Comparison of ENCODE assay signal across 8 cellular contexts in genomic region chr13:23579072-23579885, GRCh38. TPM values are rescaled to one million over a fixed set of nuclear protein-coding genes. Genes with fewer than 3 reads are reported as not detected.
DNase-seq lines count a peak whose midpoint lies in the region; ATAC-seq and TF ChIP-seq lines count a peak whose summit lies in the region.

No MANE protein-coding gene starts in this region.

- H3K27me3 Mint-ChIP-seq in Caco-2 (ENCODE audit: insufficient read depth, unreplicated experiment): no peaks in the 10 kb centered on the region
- H3K27me3 Mint-ChIP-seq in activated T-helper 1 cell treated with anti-CD3 and anti-CD28 coated beads, Interleukin-12 subunit alpha, Interleukin-12 subunit beta, Interleukin-2, Interleukin-4 antibody, amounts not matched to agents 30 ng/mL and 10 ng/mL and 1 ng/mL, durations not matched to agents 14 hours and 24 hours and 36 hours (ENCODE audit: insufficient read depth): peaks cover 59% of the 10 kb centered on the region
- H3K27me3 Mint-ChIP-seq in natural killer cell (ENCODE audit: low read depth in 2 of 2): peaks cover 30 to 52% of the 10 kb centered on the region in 2 donors
- peaks cover 36 to 37% of the 10 kb centered on the region in 2 donors for H3K27me3 Mint-ChIP-seq in stimulated activated naive B cell treated with anti-CD40 and anti-IgM and Interleukin-4, amounts not matched to agents 10 μg/mL and 1 μg/mL and 100 μg/mL, for 72 hours

- peaks cover 20% of the 10 kb centered on the region for H3K4me1 Mint-ChIP-seq in Caco-2 (ENCODE audit: low read depth, unreplicated experiment)
- H3K4me1 Mint-ChIP-seq in activated T-helper 1 cell treated with anti-CD3 and anti-CD28 coated beads, Interleukin-12 subunit alpha, Interleukin-12 subunit beta, Interleukin-2, Interleukin-4 antibody, amounts not matched to agents 30 ng/mL and 10 ng/mL and 1 ng/mL, durations not matched to agents 14 hours and 24 hours and 36 hours (ENCODE audit: low read depth): peaks cover 24% of the 10 kb centered on the region
- peaks cover 26 to 27% of the 10 kb centered on the region in 2 donors for H3K4me1 Mint-ChIP-seq in natural killer cell
- H3K4me1 Mint-ChIP-seq in stimulated activated naive B cell treated with anti-CD40 and anti-IgM and Interleukin-4, amounts not matched to agents 10 μg/mL and 1 μg/mL and 100 μg/mL, for 72 hours: peaks cover 13 to 27% of the 10 kb centered on the region in 2 donors

- no TSS peak for BruUV-seq in Caco-2 (replicated peaks; lab: Mats Ljungman, UMichigan)
- BruUV-seq in PC-3 (replicated peaks; lab: Mats Ljungman, UMichigan): no TSS peak

- peaks cover 37% of the 10 kb centered on the region for H3K36me3 Mint-ChIP-seq in Caco-2 (ENCODE audit: insufficient read depth, unreplicated experiment)
- peaks cover 3% of the 10 kb centered on the region for H3K36me3 Mint-ChIP-seq in activated T-helper 1 cell treated with anti-CD3 and anti-CD28 coated beads, Interleukin-12 subunit alpha, Interleukin-12 subunit beta, Interleukin-2, Interleukin-4 antibody, amounts not matched to agents 30 ng/mL and 10 ng/mL and 1 ng/mL, durations not matched to agents 14 hours and 24 hours and 36 hours (ENCODE audit: low read depth)
- H3K36me3 Mint-ChIP-seq in natural killer cell: peaks cover 7% of the 10 kb centered on the region
- peaks cover 4% of the 10 kb centered on the region in 2 donors for H3K36me3 Mint-ChIP-seq in stimulated activated naive B cell treated with anti-CD40 and anti-IgM and Interleukin-4, amounts not matched to agents 10 μg/mL and 1 μg/mL and 100 μg/mL, for 72 hours

- no peaks in the 10 kb centered on the region for H3F3A ChIP-seq in PC-3 (ENCODE audit: low read length, unreplicated experiment)

- peak overlapping the region; percentile 75 for H3K27ac ChIP-seq in PC-3 (ENCODE audit: low read length)

- H3K4me3 ChIP-seq in Caco-2 (ENCODE audit: low read depth, low read length) (peak overlapping the region; percentile 95), PC-3 (ENCODE audit: low read length) (peak overlapping the region; percentile 82), fibroblast of mammary gland (ENCODE audit: control insufficient read depth, low read depth, low read length) (peak overlapping the region; percentile 80)

- no peaks in the 10 kb centered on the region for H3K9me3 ChIP-seq in Caco-2
- H3K9me3 ChIP-seq in PC-3 (ENCODE audit: low read length): no peaks in the 10 kb centered on the region

- H3K36me3 ChIP-seq in Caco-2 (ENCODE audit: control insufficient read depth, insufficient read depth, low read length) (no peaks in the 10 kb centered on the region; the same call in 1 of the 2 replicates), PC-3 (ENCODE audit: low read depth, low read length) (no peaks in the 10 kb centered on the region)

- H3K9me2 ChIP-seq in PC-3 (replicated peaks; ENCODE audit: low read length): no peaks in the 10 kb centered on the region

- intact Hi-C loops in Caco-2 (cut with micrococcal nuclease; ENCODE audit: unreplicated experiment): loop anchor here (1.0 to 10.0 kb wide), 6 partner anchors 20 to 308 kb away; partner anchors contain the start of gene MIPEP
- intact Hi-C loops in PC-3 (cut with micrococcal nuclease): loop anchor here (2.0 kb wide), 2 partner anchors 136 to 292 kb away; no protein-coding TSS in a partner anchor
- intact Hi-C loops in activated T-helper 1 cell treated with anti-CD3 and anti-CD28 coated beads, Interleukin-12 subunit alpha, Interleukin-12 subunit beta, Interleukin-2, Interleukin-4 antibody, amounts not matched to agents 30 ng/mL and 10 ng/mL and 1 ng/mL, durations not matched to agents 14 hours and 24 hours and 36 hours (cut with micrococcal nuclease): loop anchor here (1.0 to 5.0 kb wide), 9 partner anchors 112 to 1977 kb away; partner anchors contain the start of genes MICU2, MIPEP, NUP58 and SPATA13
- intact Hi-C loops in natural killer cell (cut with micrococcal nuclease): loop anchor here (5.0 kb wide), 1 partner anchor 308 kb away; the partner anchor contains the start of gene MIPEP

- H3K4me2 ChIP-seq in PC-3 (ENCODE audit: low read length): peak overlapping the region; percentile 77

- TF ChIP-seq CTCF in Caco-2 (IDR thresholded peaks at IDR 0.05; ENCODE audit: insufficient read depth in 1 of 2, low read depth in 1 of 2, low read length in 1 of 2, severe bottlenecking in 1 of 2, unreplicated experiment in 1 of 2) (no peak), PC-3 (conservative IDR thresholded peaks at IDR 0.05; ENCODE audit: low read depth, low read length) (no peak), fibroblast of mammary gland (conservative IDR thresholded peaks at IDR 0.05; ENCODE audit: control insufficient read depth, insufficient read depth, low read depth, low read length) (no peak), natural killer cell (IDR thresholded peaks at IDR 0.05) (peak; percentile 1)

- H3K27ac Mint-ChIP-seq in Caco-2 (ENCODE audit: unreplicated experiment): peak overlapping the region; percentile 37
- H3K27ac Mint-ChIP-seq in activated T-helper 1 cell treated with anti-CD3 and anti-CD28 coated beads, Interleukin-12 subunit alpha, Interleukin-12 subunit beta, Interleukin-2, Interleukin-4 antibody, amounts not matched to agents 30 ng/mL and 10 ng/mL and 1 ng/mL, durations not matched to agents 14 hours and 24 hours and 36 hours: no peak overlapping the region
- peak overlapping the region; percentile 45 to 51 for H3K27ac Mint-ChIP-seq in natural killer cell
- peak overlapping the region; percentile 31 for H3K27ac Mint-ChIP-seq in stimulated activated naive B cell treated with anti-CD40 and anti-IgM and Interleukin-4, amounts not matched to agents 10 μg/mL and 1 μg/mL and 100 μg/mL, for 72 hours

- H3K27me3 ChIP-seq in Caco-2 (replicated peaks; ENCODE audit: control insufficient read depth, insufficient read depth, low read length) (no peaks in the 10 kb centered on the region), PC-3 (ENCODE audit: low read length) (no peaks in the 10 kb centered on the region)

- CTCF ChIA-PET in Caco-2 (lab: Charles Lee) (interaction anchor here (0.6 to 1.9 kb wide), 17 partner anchors 9 to 579 kb away, joined by 3 to 18 read pairs (median 6); partner anchors contain the start of genes MIPEP and TNFRSF19), PC-3 (lab: Charles Lee) (no interaction called here)

- POLR2A ChIA-PET in Caco-2 (lab: Charles Lee) (interaction anchor here (0.6 to 1.0 kb wide), 4 partner anchors 9 to 310 kb away, joined by 3 to 23 read pairs (median 6); partner anchors contain the start of genes MIPEP and TNFRSF19), PC-3 (lab: Charles Lee; ENCODE audit: unreplicated experiment) (interaction anchor here (0.5 kb wide), 1 partner anchor 110 kb away, joined by 9 read pairs; no protein-coding TSS in a partner anchor)

- peak overlapping the region; percentile 78 for H3K9ac ChIP-seq in PC-3 (ENCODE audit: low read length)

- H3K9me3 Mint-ChIP-seq in Caco-2 (ENCODE audit: unreplicated experiment) (no peaks in the 10 kb centered on the region), natural killer cell (no peaks in the 10 kb centered on the region)
- no peaks in the 10 kb centered on the region for H3K9me3 Mint-ChIP-seq in activated T-helper 1 cell treated with anti-CD3 and anti-CD28 coated beads, Interleukin-12 subunit alpha, Interleukin-12 subunit beta, Interleukin-2, Interleukin-4 antibody, amounts not matched to agents 30 ng/mL and 10 ng/mL and 1 ng/mL, durations not matched to agents 14 hours and 24 hours and 36 hours
- H3K9me3 Mint-ChIP-seq in stimulated activated naive B cell treated with anti-CD40 and anti-IgM and Interleukin-4, amounts not matched to agents 10 μg/mL and 1 μg/mL and 100 μg/mL, for 72 hours: peaks cover 0 to 1% of the 10 kb centered on the region in 2 donors

- H3K4me1 ChIP-seq in Caco-2 (peaks cover 17% of the 10 kb centered on the region; the same call in 1 of the 2 replicates), PC-3 (ENCODE audit: insufficient read depth, low read length) (peaks cover 12% of the 10 kb centered on the region; the same call in 1 of the 2 replicates)

- no peaks in the 10 kb centered on the region for H4K20me1 ChIP-seq in PC-3 (ENCODE audit: low read length)

- H3K79me2 ChIP-seq in PC-3 (ENCODE audit: low read length): no peaks in the 10 kb centered on the region

- peak overlapping the region; percentile 94 for H2AFZ ChIP-seq in PC-3 (ENCODE audit: low read length)

- H3K4me3 Mint-ChIP-seq in Caco-2 (ENCODE audit: unreplicated experiment) (peak overlapping the region; percentile 87), natural killer cell (peak overlapping the region; percentile 82)
- H3K4me3 Mint-ChIP-seq in activated T-helper 1 cell treated with anti-CD3 and anti-CD28 coated beads, Interleukin-12 subunit alpha, Interleukin-12 subunit beta, Interleukin-2, Interleukin-4 antibody, amounts not matched to agents 30 ng/mL and 10 ng/mL and 1 ng/mL, durations not matched to agents 14 hours and 24 hours and 36 hours: peak overlapping the region; percentile 79
- H3K4me3 Mint-ChIP-seq in stimulated activated naive B cell treated with anti-CD40 and anti-IgM and Interleukin-4, amounts not matched to agents 10 μg/mL and 1 μg/mL and 100 μg/mL, for 72 hours: peak overlapping the region; percentile 81 to 84

- DNase-seq in Caco-2 (peak; percentile 93 to 98), HT1080 (ENCODE audit: low read depth) (peak; percentile 60), PC-3 (peak; percentile 89), fibroblast of mammary gland (ENCODE audit: low read depth) (peak; percentile 75), natural killer cell (peak; percentile 91)
- peak; percentile 87 for DNase-seq in activated T-helper 1 cell treated with anti-CD3 and anti-CD28 coated beads, Interleukin-12 subunit alpha, Interleukin-12 subunit beta, Interleukin-2, Interleukin-4 antibody, amounts not matched to agents 30 ng/mL and 10 ng/mL and 1 ng/mL, durations not matched to agents 14 hours and 24 hours and 36 hours (ENCODE audit: low spot score)
- peak; percentile 83 for DNase-seq in stimulated activated naive B cell treated with anti-CD40 and anti-IgM and Interleukin-4, amounts not matched to agents 10 μg/mL and 1 μg/mL and 100 μg/mL, for 72 hours

- ATAC-seq in GM21360 (IDR thresholded peaks at IDR 0.05; ENCODE audit: unreplicated experiment): peak; percentile 82
- ATAC-seq in PC-3: peak; percentile 93
- ATAC-seq in natural killer cell: peak; percentile 95 to 99 (median 96)
- peak; percentile 92 to 97 for ATAC-seq in stimulated activated naive B cell treated with anti-CD40 and anti-IgM and Interleukin-4, amounts not matched to agents 10 μg/mL and 1 μg/mL and 100 μg/mL, for 72 hours (replicated peaks)

RNA-seq across cellular contexts. Expression of gene TNFRSF19, which starts 9.1 kb away (rescaled TPM):
- 63.4 and 66.4 TPM in 2 replicates for total RNA-seq in Caco-2 (2022)
- 2.0 and 2.1 TPM in 2 replicates for total RNA-seq in HT1080 (2014; rRNA removed; shearing (Covaris generic))
- polyA plus RNA-seq in HT1080 (2015; cell fraction: cytosol; rRNA removed): 1.8 and 2.2 TPM in 2 replicates
- 3.6 and 3.8 TPM in 2 replicates for polyA plus RNA-seq in HT1080 (2015; cell fraction: nucleus; rRNA removed)
- 4.7 and 6.1 TPM in 2 replicates for total RNA-seq in PC-3 (2014; rRNA removed)
- total RNA-seq in activated T-helper 1 cell treated with anti-CD3 and anti-CD28 coated beads, Interleukin-12 subunit alpha, Interleukin-12 subunit beta, Interleukin-2, Interleukin-4 antibody, amounts not matched to agents 30 ng/mL and 10 ng/mL and 1 ng/mL, durations not matched to agents 14 hours and 24 hours and 36 hours: not detected in 2 replicates
- under 1 TPM; 0.07 to 0.60 (median 0.36) TPM for total RNA-seq in natural killer cell

Comparison
In these comparisons a context has a peak if more than half of its experiments do, and no peak if none do; other contexts are left out.
1. Peak in every context shown above with its lines: DNase-seq, ATAC-seq, H3K4me3 ChIP-seq and H3K27ac ChIP-seq.